ENCODE assay signal across 18 cellular contexts in the genomic region with DNA sequence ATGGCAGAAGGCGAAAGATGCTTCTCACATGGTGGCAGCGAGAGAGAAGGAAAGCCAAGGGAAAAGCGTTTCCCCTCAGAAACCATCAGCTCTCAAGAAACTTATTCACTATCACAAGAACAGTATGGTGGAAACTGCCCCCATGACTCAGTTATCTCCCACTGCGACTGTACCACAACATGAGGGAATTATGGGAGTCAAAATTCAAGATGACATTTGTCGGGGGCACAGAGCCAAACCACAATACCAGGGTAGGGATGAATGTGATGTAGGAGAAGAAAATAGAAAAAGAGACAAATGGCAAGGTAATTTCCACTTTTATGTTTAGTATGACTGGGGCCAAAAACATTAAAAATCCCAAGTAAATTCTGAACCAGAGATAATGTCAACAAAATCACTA.
"Had no signal": no experiment of that assay in that cellular context is flagged by ENCODE, and none has a peak within 500 bp of the region (broad histone marks: within the 10 kb centered on the region; RNA-seq: fewer than 3 reads in every experiment).

No MANE protein-coding gene starts in this region.

- H3K9me3 ChIP-seq: mucosa of descending colon, ovary, suprapubic skin, thyroid gland had no signal

- ATAC-seq: left lobe of liver; mucosa of descending colon; natural killer cell; right cardiac atrium; stimulated activated naive CD8-positive, alpha-beta T cell treated with anti-CD3 and anti-CD28 coated beads, Interleukin-15, Interleukin-2, amounts not matched to agents 100 U/mL and 50 U/mL, for 24 hours had no signal

- H3K36me3 Mint-ChIP-seq: natural killer cell, type B pancreatic cell had no signal

- H3K4me3 ChIP-seq: mucosa of descending colon, ovary, smooth muscle cell, suprapubic skin, thyroid gland had no signal

- FAIRE-seq: endothelial cell of umbilical vein, urothelium cell line had no signal

- H3K27ac ChIP-seq: ovary, suprapubic skin, thyroid gland had no signal

- H3K4me1 ChIP-seq: suprapubic skin, thyroid gland had no signal

- H3K27me3 ChIP-seq: ovary, suprapubic skin, thyroid gland had no signal

- H3K4me1 Mint-ChIP-seq: endodermal cell, natural killer cell, neural crest cell had no signal

- H3K9me3 Mint-ChIP-seq: natural killer cell, neural crest cell, type B pancreatic cell had no signal

- H3K27ac Mint-ChIP-seq: endodermal cell, natural killer cell, type B pancreatic cell had no signal

- H3K4me2 ChIP-seq: smooth muscle cell had no signal

- H3K4me3 Mint-ChIP-seq: endodermal cell, natural killer cell, neural crest cell, type B pancreatic cell had no signal

- H3K27me3 Mint-ChIP-seq: type B pancreatic cell had no signal

- H3K36me3 ChIP-seq: ovary, suprapubic skin, thyroid gland had no signal

- DNase-seq: endodermal cell; foreskin melanocyte; islet precursor cell; mammary epithelial cell; mucosa of descending colon; natural killer cell; ovary; right cardiac atrium; stimulated activated CD4-positive, alpha-beta T cell treated with anti-CD3 and anti-CD28 coated beads, Interleukin-2, amount 100 ng/mL, for 48 hours; stimulated activated naive CD8-positive, alpha-beta T cell treated with anti-CD3 and anti-CD28 coated beads, Interleukin-15, Interleukin-2, amounts not matched to agents 100 U/mL and 50 U/mL, for 24 hours; thyroid gland had no signal
